In the genomic region with DNA sequence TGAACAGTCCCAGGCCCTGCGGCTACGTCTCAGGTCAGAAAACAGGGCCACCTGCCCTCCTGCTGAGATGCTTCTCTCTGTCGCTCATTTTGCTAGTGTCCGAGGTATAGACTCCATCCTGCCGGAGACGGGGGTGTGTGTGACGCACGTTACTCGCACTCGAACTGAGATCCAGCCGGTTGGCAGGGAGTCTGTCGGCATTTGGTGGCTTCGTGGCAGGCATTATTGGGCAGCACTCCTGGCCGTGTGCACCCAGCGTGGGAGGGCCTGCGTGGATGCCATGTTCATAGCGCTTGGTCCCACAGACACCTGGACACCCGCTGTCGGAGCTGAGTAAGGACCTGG, we compare ENCODE assay signal across 1 cellular context.
TF ChIP-seq lines count a peak whose summit lies in the region.

No MANE protein-coding gene starts in this region.

TF ChIP-seq in WTC11, 78 proteins besides CTCF, POLR2A, EP300 and RAD21:
- TF ChIP-seq ETV6 (CRISPR knock-in tag; IDR thresholded peaks at IDR 0.05), result no peak
- no peak for TF ChIP-seq GTF2I (CRISPR knock-in tag; conservative IDR thresholded peaks at IDR 0.05)
- TF ChIP-seq HMGXB4 (CRISPR knock-in tag; IDR thresholded peaks at IDR 0.05), result no peak
- TF ChIP-seq, protein P1, sequence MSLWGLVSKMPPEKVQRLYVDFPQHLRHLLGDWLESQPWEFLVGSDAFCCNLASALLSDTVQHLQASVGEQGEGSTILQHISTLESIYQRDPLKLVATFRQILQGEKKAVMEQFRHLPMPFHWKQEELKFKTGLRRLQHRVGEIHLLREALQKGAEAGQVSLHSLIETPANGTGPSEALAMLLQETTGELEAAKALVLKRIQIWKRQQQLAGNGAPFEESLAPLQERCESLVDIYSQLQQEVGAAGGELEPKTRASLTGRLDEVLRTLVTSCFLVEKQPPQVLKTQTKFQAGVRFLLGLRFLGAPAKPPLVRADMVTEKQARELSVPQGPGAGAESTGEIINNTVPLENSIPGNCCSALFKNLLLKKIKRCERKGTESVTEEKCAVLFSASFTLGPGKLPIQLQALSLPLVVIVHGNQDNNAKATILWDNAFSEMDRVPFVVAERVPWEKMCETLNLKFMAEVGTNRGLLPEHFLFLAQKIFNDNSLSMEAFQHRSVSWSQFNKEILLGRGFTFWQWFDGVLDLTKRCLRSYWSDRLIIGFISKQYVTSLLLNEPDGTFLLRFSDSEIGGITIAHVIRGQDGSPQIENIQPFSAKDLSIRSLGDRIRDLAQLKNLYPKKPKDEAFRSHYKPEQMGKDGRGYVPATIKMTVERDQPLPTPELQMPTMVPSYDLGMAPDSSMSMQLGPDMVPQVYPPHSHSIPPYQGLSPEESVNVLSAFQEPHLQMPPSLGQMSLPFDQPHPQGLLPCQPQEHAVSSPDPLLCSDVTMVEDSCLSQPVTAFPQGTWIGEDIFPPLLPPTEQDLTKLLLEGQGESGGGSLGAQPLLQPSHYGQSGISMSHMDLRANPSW (CRISPR knock-in tag; conservative IDR thresholded peaks at IDR 0.05; ENCODE audit: low read depth), result no peak
- TF ChIP-seq USF1 (CRISPR knock-in tag; IDR thresholded peaks at IDR 0.05), result no peak
- no peak for TF ChIP-seq ZNF671 (CRISPR knock-in tag; IDR thresholded peaks at IDR 0.05)
- TF ChIP-seq, protein P2, sequence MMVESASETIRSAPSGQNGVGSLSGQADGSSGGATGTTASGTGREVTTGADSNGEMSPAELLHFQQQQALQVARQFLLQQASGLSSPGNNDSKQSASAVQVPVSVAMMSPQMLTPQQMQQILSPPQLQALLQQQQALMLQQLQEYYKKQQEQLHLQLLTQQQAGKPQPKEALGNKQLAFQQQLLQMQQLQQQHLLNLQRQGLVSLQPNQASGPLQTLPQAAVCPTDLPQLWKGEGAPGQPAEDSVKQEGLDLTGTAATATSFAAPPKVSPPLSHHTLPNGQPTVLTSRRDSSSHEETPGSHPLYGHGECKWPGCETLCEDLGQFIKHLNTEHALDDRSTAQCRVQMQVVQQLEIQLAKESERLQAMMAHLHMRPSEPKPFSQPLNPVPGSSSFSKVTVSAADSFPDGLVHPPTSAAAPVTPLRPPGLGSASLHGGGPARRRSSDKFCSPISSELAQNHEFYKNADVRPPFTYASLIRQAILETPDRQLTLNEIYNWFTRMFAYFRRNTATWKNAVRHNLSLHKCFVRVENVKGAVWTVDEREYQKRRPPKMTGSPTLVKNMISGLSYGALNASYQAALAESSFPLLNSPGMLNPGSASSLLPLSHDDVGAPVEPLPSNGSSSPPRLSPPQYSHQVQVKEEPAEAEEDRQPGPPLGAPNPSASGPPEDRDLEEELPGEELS (CRISPR knock-in tag; IDR thresholded peaks at IDR 0.05), result no peak
- no peak for TF ChIP-seq SMAD3 (CRISPR knock-in tag; IDR thresholded peaks at IDR 0.05; ENCODE audit: borderline replicate concordance)
- no peak for TF ChIP-seq KAT7 (CRISPR knock-in tag; IDR thresholded peaks at IDR 0.05; ENCODE audit: borderline replicate concordance)
- TF ChIP-seq ZNF121 (CRISPR knock-in tag; IDR thresholded peaks at IDR 0.05), result no peak
- TF ChIP-seq RORB (CRISPR knock-in tag; IDR thresholded peaks at IDR 0.05), result no peak
- TF ChIP-seq E2F4 (CRISPR knock-in tag; IDR thresholded peaks at IDR 0.05; ENCODE audit: borderline replicate concordance, low read depth), result no peak
- TF ChIP-seq ZNF232 (CRISPR knock-in tag; IDR thresholded peaks at IDR 0.05), result no peak
- TF ChIP-seq NR2C2 (CRISPR knock-in tag; IDR thresholded peaks at IDR 0.05), result no peak
- no peak for TF ChIP-seq ZBTB21 (CRISPR knock-in tag; IDR thresholded peaks at IDR 0.05; ENCODE audit: borderline replicate concordance)
- TF ChIP-seq ARID4B (CRISPR knock-in tag; IDR thresholded peaks at IDR 0.05; ENCODE audit: borderline replicate concordance), result no peak
- no peak for TF ChIP-seq ATF1 (CRISPR knock-in tag; IDR thresholded peaks at IDR 0.05)
